ENCODE assay signal across 8 cellular contexts in genomic region chr1:185315364-185316108, GRCh38. TPM values are rescaled to one million over a fixed set of nuclear protein-coding genes. Genes with fewer than 3 reads are reported as not detected.
DNase-seq lines count a peak whose midpoint lies in the region; ATAC-seq, FAIRE-seq and TF ChIP-seq lines count a peak whose summit lies in the region.

No MANE protein-coding gene starts in this region.

- H2AFZ ChIP-seq in GM23248 (peak overlapping the region; percentile 100), H1 (ENCODE audit: low read length) (no peak overlapping the region)

- POLR2A ChIA-PET in H1 (lab: Charles Lee; ENCODE audit: partially characterized antibody), result interaction anchor here (0.8 to 2.6 kb wide), 9 partner anchors 9 to 487 kb away, joined by 3 to 8 read pairs (median 3); no protein-coding TSS in a partner anchor

- H3K23ac ChIP-seq in H1 (ENCODE audit: insufficient read length), result no peak overlapping the region

- H3K4me2 ChIP-seq in GM23248 (ENCODE audit: unreplicated experiment) (peak overlapping the region; percentile 95), H1 (ENCODE audit: insufficient read depth in 1 of 2, low read depth in 2 of 2, low read length in 2 of 2) (peak overlapping the region; percentile 95 to 96)

- H2BK15ac ChIP-seq in H1 (ENCODE audit: low read length), result no peak overlapping the region

- no peak overlapping the region for H2BK12ac ChIP-seq in H1 (ENCODE audit: low read depth, low read length)

- in situ Hi-C loops in GM23248 (cut with MboI), result no loop called here
- in situ Hi-C loops in G401 (cut with HindIII; ENCODE audit: low sequenced_read_pairs), result no loop called here

- peak in 1 of 2 experiments; percentile 13; a peak in 1 of 3 replicates for TF ChIP-seq POLR2A in H1 (IDR thresholded peaks at IDR 0.05; ENCODE audit: control extremely low read depth in 1 of 2, low read depth in 2 of 2, low read length in 2 of 2)

- peaks cover 34% of the 10 kb centered on the region for H3K4me1 ChIP-seq in GM23248 (ENCODE audit: insufficient read depth)
- peaks cover 0 to 4% (median 3%) of the 10 kb centered on the region in 4 experiments; a peak in 5 of 7 replicates for H3K4me1 ChIP-seq in H1 (replicated peaks in 1 of 4; ENCODE audit: control insufficient read depth in 3 of 4, insufficient read depth in 4 of 4, low read length in 3 of 4)

- peak; percentile 15 for DNase-seq in Ammon's horn (ENCODE audit: low spot score)
- peak; percentile 46 for DNase-seq in GM23248
- DNase-seq in RKO (ENCODE audit: low spot score), result peak; percentile 52
- DNase-seq in H1 (ENCODE audit: low read depth in 1 of 2, low spot score in 2 of 2), result no peak
- no peak for DNase-seq in neural crest cell (ENCODE audit: low read depth, low spot score)
- no peak for DNase-seq in G401 (ENCODE audit: low spot score)
- no peak for DNase-seq in DMS153 treated with DMSO at 0.1 percent for 48 hours (lab: John Stamatoyannopoulos, UW; ENCODE audit: unreplicated experiment)

- peaks cover 2% of the 10 kb centered on the region for H3K9me3 Mint-ChIP-seq in neural crest cell

- H2BK5ac ChIP-seq in H1 (ENCODE audit: low read depth, low read length), result 0 out of 2 replicates have a peak overlapping the region, but pooled peaks have one; percentile 89

- no peak overlapping the region for H3K56ac ChIP-seq in H1 (replicated peaks; ENCODE audit: insufficient read length, low read depth, low read length)

- no peaks in the 10 kb centered on the region for H3F3A ChIP-seq in GM23248 (ENCODE audit: insufficient read depth)

- H3K27me3 ChIP-seq in GM23248 (replicated peaks; ENCODE audit: insufficient read depth) (no peaks in the 10 kb centered on the region), H1 (replicated peaks in 1 of 4; ENCODE audit: control insufficient read depth in 3 of 4, extremely low read depth in 1 of 4, insufficient read depth in 3 of 4, low read length in 3 of 4) (no peaks in the 10 kb centered on the region)

- peak overlapping the region; percentile 92 for H3K4me3 Mint-ChIP-seq in neural crest cell

- H3K36me3 ChIP-seq in GM23248 (ENCODE audit: low read depth) (peaks cover 3% of the 10 kb centered on the region; the same call in 1 of the 2 replicates), H1 (ENCODE audit: control insufficient read depth in 2 of 4, insufficient read depth in 4 of 4, low read length in 3 of 4) (peaks cover 0 to 8% (median 5%) of the 10 kb centered on the region in 4 experiments; a peak in 4 of 8 replicates)

- no peaks in the 10 kb centered on the region for H3K9me2 ChIP-seq in GM23248 (ENCODE audit: insufficient read depth)

- TF ChIP-seq RAD21 in H1 (IDR thresholded peaks at IDR 0.05 in 1 of 2, conservative IDR thresholded peaks at IDR 0.05 in 1 of 2; ENCODE audit: low read depth in 2 of 2, low read length in 2 of 2), result no peak

- no peak for TF ChIP-seq EP300 in H1 (IDR thresholded peaks at IDR 0.05; ENCODE audit: borderline replicate concordance in 1 of 2, low read depth in 2 of 2, low read length in 2 of 2)

- H3K27ac ChIP-seq in GM23248 (peak overlapping the region; percentile 88), H1 (ENCODE audit: low read depth, low read length) (no peak overlapping the region)

- no peak overlapping the region for H2BK20ac ChIP-seq in H1 (ENCODE audit: low read length)

- no peaks in the 10 kb centered on the region for H3K79me1 ChIP-seq in H1 (ENCODE audit: low read depth, low read length)

- H2BK120ac ChIP-seq in H1 (replicated peaks; ENCODE audit: low read depth, low read length), result no peak overlapping the region

- no peak for TF ChIP-seq CTCF in H1 (IDR thresholded peaks at IDR 0.05; ENCODE audit: control extremely low read depth in 1 of 3, insufficient read depth in 1 of 3, low read depth in 1 of 3, low read length in 3 of 3)
- no peak for TF ChIP-seq CTCF in neural crest cell (conservative IDR thresholded peaks at IDR 0.05)

- no peak overlapping the region for H4K91ac ChIP-seq in H1 (replicated peaks; ENCODE audit: insufficient read length, low read length)

- H2AK5ac ChIP-seq in H1 (ENCODE audit: low read depth, low read length), result no peak overlapping the region

- peak overlapping the region; percentile 99 for H3K27ac Mint-ChIP-seq in neural crest cell (ENCODE audit: unreplicated experiment)

- H3K4me1 Mint-ChIP-seq in neural crest cell, result peaks cover 57% of the 10 kb centered on the region

- no peak overlapping the region for H4K5ac ChIP-seq in H1 (ENCODE audit: insufficient read length, low read depth, low read length)

- H3K23me2 ChIP-seq in H1 (ENCODE audit: low read depth, low read length), result peaks cover 11% of the 10 kb centered on the region

- H3K4ac ChIP-seq in H1 (replicated peaks; ENCODE audit: insufficient read length, low read depth, low read length), result no peak overlapping the region

- 17 to 29% methylated on average over 8 of the region's 8 CpGs for WGBS in GM23248 (ENCODE audit: low coverage in 1 of 2, low lambda C conversion rate in 2 of 2, missing lambda C conversion rate in 2 of 2), 2 experiments
- WGBS in H1 (ENCODE audit: extremely low coverage in 1 of 2, insufficient coverage in 1 of 2, insufficient read length in 1 of 2, insufficient replicate concordance in 2 of 2, low coverage in 1 of 2, low lambda C conversion rate in 2 of 2, missing lambda C conversion rate in 1 of 2), 2 experiments, result 9% methylated on average over 8 of the region's 8 CpGs; no CpG with 5 or more reads in 1 of the 2 experiments

- peak overlapping the region; percentile 95 for H3K9ac ChIP-seq in GM23248
- peak overlapping the region; percentile 57 to 95 (median 74) for H3K9ac ChIP-seq in H1 (replicated peaks in 1 of 4; ENCODE audit: extremely low read depth in 1 of 4, low read depth in 3 of 4, low read length in 3 of 4)

- peaks cover 61% of the 10 kb centered on the region for H3K79me2 ChIP-seq in GM23248 (ENCODE audit: insufficient read depth)
- peaks cover 42 to 64% of the 10 kb centered on the region in 2 experiments for H3K79me2 ChIP-seq in H1 (ENCODE audit: control insufficient read depth in 1 of 2, insufficient read depth in 2 of 2, low read length in 2 of 2)

- H3K18ac ChIP-seq in H1 (ENCODE audit: extremely low read depth, low read length), result no peak overlapping the region

- H3K9me3 ChIP-seq in GM23248 (ENCODE audit: low read depth) (no peaks in the 10 kb centered on the region), H1 (ENCODE audit: insufficient read depth in 2 of 2, low read depth in 1 of 2, low read length in 1 of 2) (no peaks in the 10 kb centered on the region)

- H4K8ac ChIP-seq in H1 (ENCODE audit: extremely low read depth, insufficient read depth, low read length), result no peak overlapping the region

- H3K27me3 Mint-ChIP-seq in neural crest cell (ENCODE audit: low read depth), result no peaks in the 10 kb centered on the region

- FAIRE-seq in H1 (lab: Jason Lieb, UNC), result no peak

- H3K14ac ChIP-seq in H1 (ENCODE audit: insufficient read length), result no peak overlapping the region

- H4K20me1 ChIP-seq in GM23248 (ENCODE audit: insufficient read depth) (0 out of 2 replicates have a peak, but pooled peaks cover 21% of the 10 kb centered on the region), H1 (replicated peaks in 1 of 2; ENCODE audit: control insufficient read depth in 1 of 2, insufficient read depth in 2 of 2, low read length in 2 of 2) (peaks cover 14 to 20% of the 10 kb centered on the region in 2 experiments)

- CTCF ChIA-PET in H1 (lab: Charles Lee; ENCODE audit: partially characterized antibody), result interaction anchor here (0.6 to 4.1 kb wide), 8 partner anchors 31 to 365 kb away, joined by 3 to 32 read pairs (median 4); no protein-coding TSS in a partner anchor

- no peak for ATAC-seq in GM21528 (IDR thresholded peaks at IDR 0.05; ENCODE audit: low FRiP score, unreplicated experiment)

- peak overlapping the region; percentile 84 for H3K4me3 ChIP-seq in GM23248
- peak overlapping the region; percentile 89 to 97 (median 92) for H3K4me3 ChIP-seq in H1 (ENCODE audit: extremely low read depth in 1 of 4, insufficient read depth in 2 of 4, low read depth in 3 of 4, low read length in 4 of 4)

- H3K36me3 Mint-ChIP-seq in neural crest cell (ENCODE audit: low read depth), result peaks cover 7% of the 10 kb centered on the region

TF ChIP-seq in H1, 55 proteins besides CTCF, POLR2A, EP300 and RAD21 (continues in another document):
- TF ChIP-seq CBX8 (IDR thresholded peaks at IDR 0.05; ENCODE audit: borderline replicate concordance, low read depth, low read length) (no peak), KDM1A (IDR thresholded peaks at IDR 0.05; ENCODE audit: borderline replicate concordance, low read length) (no peak), SIRT6 (IDR thresholded peaks at IDR 0.05; ENCODE audit: low read length) (no peak), SIN3A (conservative IDR thresholded peaks at IDR 0.05 in 1 of 2, IDR thresholded peaks at IDR 0.05 in 1 of 2; ENCODE audit: low read depth in 1 of 2, low read length in 2 of 2) (no peak; a peak in 1 of 4 replicates), HDAC6 (IDR thresholded peaks at IDR 0.05; ENCODE audit: low read depth, low read length) (no peak), CEBPB (IDR thresholded peaks at IDR 0.05; ENCODE audit: low read depth, low read length) (no peak), TAF7 (optimal IDR thresholded peaks at IDR 0.05; ENCODE audit: borderline replicate concordance, low read depth, low read length) (no peak), ZNF274 (IDR thresholded peaks at IDR 0.05; ENCODE audit: borderline replicate concordance, extremely low read depth, low read length) (no peak)
- TF ChIP-seq, protein P1, sequence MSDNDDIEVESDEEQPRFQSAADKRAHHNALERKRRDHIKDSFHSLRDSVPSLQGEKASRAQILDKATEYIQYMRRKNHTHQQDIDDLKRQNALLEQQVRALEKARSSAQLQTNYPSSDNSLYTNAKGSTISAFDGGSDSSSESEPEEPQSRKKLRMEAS (IDR thresholded peaks at IDR 0.05), result no peak

RNA-seq across cellular contexts. Expression of gene IVNS1ABP, which starts 1.5 kb away (rescaled TPM):
- total RNA-seq in GM23248 (2014; rRNA removed; shearing (Covaris generic)), result 52.0 and 63.5 TPM in 2 replicates
- 47.9 and 51.4 TPM in 2 replicates for polyA plus RNA-seq in GM23248 (2016; fragmentation: Nextera tagmentation; extraction: Ambion mirVana)
- 175 and 189 TPM in 2 replicates for total RNA-seq in H1 (2021; fragmentation: NEBNext Ultra II Directional; extraction: Animal tissue kit (Norgen Biotek cat#: 25700))
- 39.5 and 65.9 TPM in 2 replicates for polyA plus RNA-seq in H1 (2011; rRNA removed)
- 98.8 TPM for polyA plus RNA-seq in H1 (2011; cell fraction: cytosol; rRNA removed)
- polyA plus RNA-seq in H1 (2011; cell fraction: nucleus; rRNA removed), result 76.7 TPM
- polyA plus RNA-seq in H1 (2012, experiment 1 of 2), result 104 to 169 TPM (median 115 TPM) in 4 replicates
- 9.5 TPM for polyA plus RNA-seq in H1 (2012, experiment 2 of 2)
- polyA plus RNA-seq in H1 (2013, experiment 1 of 2), result 97.1 TPM
- polyA plus RNA-seq in H1 (2013, experiment 2 of 2), result 94.0 TPM
- 137 and 260 TPM in 2 replicates for polyA minus RNA-seq in H1 (2011; rRNA and poly(A)+ RNA removed)
- polyA minus RNA-seq in H1 (2011; cell fraction: cytosol; rRNA and poly(A)+ RNA removed), result 63.5 TPM
- polyA minus RNA-seq in H1 (2011; cell fraction: nucleus; rRNA and poly(A)+ RNA removed), result 394 TPM
- 125 and 126 TPM in 2 replicates for total RNA-seq in neural crest cell
- 65.2 and 81.9 TPM in 2 replicates for total RNA-seq in G401 (2014; rRNA removed; shearing (Covaris generic))

Comparison
In these comparisons a context has a peak if more than half of its experiments do, and no peak if none do; other contexts are left out.
1. DNase-seq: peak in Ammon's horn (single experiment), GM23248 (single experiment) and RKO (single experiment); none in H1 (0 of 2), neural crest cell (single experiment), G401 (single experiment) and DMS153 treated with DMSO at 0.1 percent for 48 hours (single experiment).